Comparison of ENCODE assay signal across 13 cellular contexts in genomic region chr4:168177546-168178149, GRCh38.
"Had no signal": no experiment of that assay in that cellular context is flagged by ENCODE, and none has a peak within 500 bp of the region (broad histone marks: within the 10 kb centered on the region; RNA-seq: fewer than 3 reads in every experiment).

No MANE protein-coding gene starts in this region.

- H3K4me3 ChIP-seq: skin epidermis, tibial artery, uterus had no signal

- DNase-seq: activated CD4-positive, alpha-beta T cell treated with anti-CD3 and anti-CD28 coated beads, Interleukin-2, amount 10 ng/mL, durations not matched to agents 7 days and 5 days; activated CD4-positive, CD25-positive, alpha-beta regulatory T cell; activated naive CD4-positive, alpha-beta T cell treated with anti-CD3 and anti-CD28 coated beads, Interleukin-2, amount 50 U/mL, for 16 hours; cerebellar nuclear complex; effector memory CD8-positive, alpha-beta T cell; left ventricle myocardium superior; T-helper 17 cell; tibial artery; uterus had no signal

- H3K36me3 Mint-ChIP-seq: stimulated activated effector memory CD8-positive, alpha-beta T cell treated with anti-CD3 and anti-CD28 coated beads, Interleukin-12 subunit alpha, Interleukin-12 subunit beta, amount 100 ng/mL, for 72 hours had no signal

- H3K27me3 Mint-ChIP-seq: activated CD4-positive, alpha-beta T cell treated with anti-CD3 and anti-CD28 coated beads, Interleukin-2, amount 10 ng/mL, durations not matched to agents 7 days and 5 days; dendritic cell treated with granulocyte-macrophage colony-stimulating factor and Interleukin-4, amounts not matched to agents 40 ng/mL and 50 ng/mL, for 4 days; effector memory CD8-positive, alpha-beta T cell had no signal

- ATAC-seq: effector memory CD8-positive, alpha-beta T cell; left ventricle myocardium superior; stimulated activated effector memory CD8-positive, alpha-beta T cell treated with anti-CD3 and anti-CD28 coated beads, Interleukin-12 subunit alpha, Interleukin-12 subunit beta, amount 100 ng/mL, for 72 hours; T-helper 17 cell had no signal

- H3K4me1 Mint-ChIP-seq: activated CD4-positive, alpha-beta T cell treated with anti-CD3 and anti-CD28 coated beads, Interleukin-2, amount 10 ng/mL, durations not matched to agents 7 days and 5 days; stimulated activated effector memory CD8-positive, alpha-beta T cell treated with anti-CD3 and anti-CD28 coated beads, Interleukin-12 subunit alpha, Interleukin-12 subunit beta, amount 100 ng/mL, for 72 hours; T-helper 17 cell had no signal

- H3K27ac Mint-ChIP-seq: activated CD4-positive, alpha-beta T cell treated with anti-CD3 and anti-CD28 coated beads, Interleukin-2, amount 10 ng/mL, durations not matched to agents 7 days and 5 days; activated T-helper 2 cell treated with anti-CD3 and anti-CD28 coated beads, Interferon-gamma antibody, Interleukin-2, Interleukin-4, amounts not matched to agents 10 μg/mL and 5 μg/mL and 100 μg/mL, durations not matched to agents 14 hours and 24 hours and 36 hours; dendritic cell treated with granulocyte-macrophage colony-stimulating factor and Interleukin-4, amounts not matched to agents 40 ng/mL and 50 ng/mL, for 4 days; effector memory CD8-positive, alpha-beta T cell; stimulated activated effector memory CD8-positive, alpha-beta T cell treated with anti-CD3 and anti-CD28 coated beads, Interleukin-12 subunit alpha, Interleukin-12 subunit beta, amount 100 ng/mL, for 72 hours; T-helper 17 cell had no signal

- H3K9me3 Mint-ChIP-seq: activated CD4-positive, alpha-beta T cell treated with anti-CD3 and anti-CD28 coated beads, Interleukin-2, amount 10 ng/mL, durations not matched to agents 7 days and 5 days; activated T-helper 2 cell treated with anti-CD3 and anti-CD28 coated beads, Interferon-gamma antibody, Interleukin-2, Interleukin-4, amounts not matched to agents 10 μg/mL and 5 μg/mL and 100 μg/mL, durations not matched to agents 14 hours and 24 hours and 36 hours; dendritic cell treated with granulocyte-macrophage colony-stimulating factor and Interleukin-4, amounts not matched to agents 40 ng/mL and 50 ng/mL, for 4 days; effector memory CD8-positive, alpha-beta T cell; stimulated activated effector memory CD8-positive, alpha-beta T cell treated with anti-CD3 and anti-CD28 coated beads, Interleukin-12 subunit alpha, Interleukin-12 subunit beta, amount 100 ng/mL, for 72 hours had no signal

- H3K4me3 Mint-ChIP-seq: activated CD4-positive, alpha-beta T cell treated with anti-CD3 and anti-CD28 coated beads, Interleukin-2, amount 10 ng/mL, durations not matched to agents 7 days and 5 days; dendritic cell treated with granulocyte-macrophage colony-stimulating factor and Interleukin-4, amounts not matched to agents 40 ng/mL and 50 ng/mL, for 4 days; effector memory CD8-positive, alpha-beta T cell; stimulated activated effector memory CD8-positive, alpha-beta T cell treated with anti-CD3 and anti-CD28 coated beads, Interleukin-12 subunit alpha, Interleukin-12 subunit beta, amount 100 ng/mL, for 72 hours; T-helper 17 cell had no signal

- H3K4me1 ChIP-seq: tibial artery, uterus had no signal

- H3K27me3 ChIP-seq: tibial artery, uterus had no signal

- H3K36me3 ChIP-seq: tibial artery, uterus had no signal

- H3K27ac ChIP-seq: skin epidermis, tibial artery, uterus had no signal

- H3K9me3 ChIP-seq: tibial artery, uterus had no signal
